Comparison of ENCODE assay signal across 25 cellular contexts in the genomic region with DNA sequence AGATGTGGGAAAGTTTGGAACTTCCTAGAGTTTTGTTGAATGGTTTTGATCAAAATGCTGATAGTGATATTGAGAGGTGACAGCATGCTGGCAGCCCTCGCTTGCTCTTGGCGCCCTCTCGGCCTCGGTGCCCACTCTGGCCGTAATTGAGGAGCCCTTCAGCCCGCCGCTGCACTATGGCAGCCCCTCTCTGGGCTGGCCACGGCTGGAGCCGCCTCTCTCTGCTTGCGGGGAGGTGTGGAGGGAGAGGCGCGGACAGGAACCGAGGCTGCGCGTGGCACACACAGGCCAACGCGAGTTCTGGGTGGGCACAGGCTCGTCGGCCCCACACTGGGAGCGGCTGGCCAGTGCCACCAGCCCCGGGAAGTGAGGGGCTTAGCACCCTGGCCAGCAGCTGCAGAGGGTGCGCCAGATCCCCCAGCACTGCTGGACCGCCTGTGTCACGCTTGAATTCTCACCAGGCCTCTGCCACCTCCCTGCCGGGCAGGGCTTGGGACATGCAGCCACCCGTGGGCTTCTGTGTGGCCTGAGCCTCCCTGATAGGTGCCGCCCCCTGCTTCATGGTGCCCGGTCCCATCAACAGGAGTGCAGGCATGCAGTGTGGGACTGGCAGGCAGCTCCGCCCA.
"Had no signal": no experiment of that assay in that cellular context is flagged by ENCODE, and none has a peak within 500 bp of the region (broad histone marks: within the 10 kb centered on the region; RNA-seq: fewer than 3 reads in every experiment).

No MANE protein-coding gene starts in this region.

- H3K9me3 Mint-ChIP-seq: type B pancreatic cell had no signal

- H3K4me1 ChIP-seq: left ventricle myocardium inferior, lower lobe of right lung, parathyroid adenoma, psoas muscle, right lobe of liver, tibial nerve, uterus had no signal

- H3K4me3 ChIP-seq: left ventricle myocardium inferior, lower lobe of right lung, psoas muscle, right lobe of liver, skin epidermis, tibial nerve, uterus had no signal

- DNase-seq: hypothalamus; immature natural killer cell; left ventricle myocardium inferior; lower lobe of right lung; mammary epithelial cell; mesenchymal stem cell; naive thymus-derived CD8-positive, alpha-beta T cell; occipital lobe; psoas muscle; right lobe of liver; stimulated activated CD4-positive, alpha-beta T cell treated with anti-CD3 and anti-CD28 coated beads, Interleukin-12 subunit alpha, Interleukin-12 subunit beta, amount 100 ng/mL, for 4 hours; stimulated activated CD4-positive, alpha-beta T cell treated with anti-CD3 and anti-CD28 coated beads, Interleukin-15, amount 100 ng/mL, for 24 hours; stimulated activated CD4-positive, alpha-beta T cell treated with anti-CD3 and anti-CD28 coated beads, Interleukin-2, amount 100 ng/mL, for 24 hours; stimulated activated CD4-positive, alpha-beta T cell treated with anti-CD3 and anti-CD28 coated beads, Interleukin-4, amount 100 ng/mL, for 1 hour; stimulated activated naive B cell treated with anti-CD40 and anti-IgM and Interleukin-4, amounts not matched to agents 10 μg/mL and 1 μg/mL and 100 μg/mL, for 72 hours; substantia nigra; uterus had no signal

- ATAC-seq: lower lobe of right lung; naive thymus-derived CD8-positive, alpha-beta T cell; psoas muscle; right lobe of liver; stimulated activated naive B cell treated with anti-CD40 and anti-IgM and Interleukin-4, amounts not matched to agents 10 μg/mL and 1 μg/mL and 100 μg/mL, for 72 hours had no signal

- H2AFZ ChIP-seq: parathyroid adenoma had no signal

- H3K9ac ChIP-seq: parathyroid adenoma had no signal

- H3K4me3 Mint-ChIP-seq: immature natural killer cell; naive thymus-derived CD8-positive, alpha-beta T cell; nephron; neural crest cell; stimulated activated naive B cell treated with anti-CD40 and anti-IgM and Interleukin-4, amounts not matched to agents 10 μg/mL and 1 μg/mL and 100 μg/mL, for 72 hours; stimulated activated naive CD8-positive, alpha-beta T cell treated with anti-CD3 and anti-CD28 coated beads, Interleukin-15, Interleukin-2, amounts not matched to agents 100 ng/mL and 50 ng/mL, for 24 hours; type B pancreatic cell had no signal

- H3K9me3 ChIP-seq: lower lobe of right lung, neutrophil, psoas muscle, right lobe of liver, uterus had no signal

- H3K27me3 ChIP-seq: neutrophil, right lobe of liver, tibial nerve, uterus had no signal

- H3K27ac Mint-ChIP-seq: immature natural killer cell; naive thymus-derived CD8-positive, alpha-beta T cell; nephron; stimulated activated naive B cell treated with anti-CD40 and anti-IgM and Interleukin-4, amounts not matched to agents 10 μg/mL and 1 μg/mL and 100 μg/mL, for 72 hours; stimulated activated naive CD8-positive, alpha-beta T cell treated with anti-CD3 and anti-CD28 coated beads, Interleukin-15, Interleukin-2, amounts not matched to agents 100 ng/mL and 50 ng/mL, for 24 hours; type B pancreatic cell had no signal

- H3K36me3 ChIP-seq: left ventricle myocardium inferior, lower lobe of right lung, neutrophil, right lobe of liver, tibial nerve, uterus had no signal

- H3K27me3 Mint-ChIP-seq: naive thymus-derived CD8-positive, alpha-beta T cell; stimulated activated naive B cell treated with anti-CD40 and anti-IgM and Interleukin-4, amounts not matched to agents 10 μg/mL and 1 μg/mL and 100 μg/mL, for 72 hours; stimulated activated naive CD8-positive, alpha-beta T cell treated with anti-CD3 and anti-CD28 coated beads, Interleukin-15, Interleukin-2, amounts not matched to agents 100 ng/mL and 50 ng/mL, for 24 hours; type B pancreatic cell had no signal

- H3K4me1 Mint-ChIP-seq: immature natural killer cell; nephron; neural crest cell; stimulated activated naive B cell treated with anti-CD40 and anti-IgM and Interleukin-4, amounts not matched to agents 10 μg/mL and 1 μg/mL and 100 μg/mL, for 72 hours had no signal

- H3K27ac ChIP-seq: left ventricle myocardium inferior, lower lobe of right lung, neutrophil, parathyroid adenoma, psoas muscle, right lobe of liver, skin epidermis, tibial nerve, uterus had no signal

- H3K36me3 Mint-ChIP-seq: naive thymus-derived CD8-positive, alpha-beta T cell; stimulated activated naive B cell treated with anti-CD40 and anti-IgM and Interleukin-4, amounts not matched to agents 10 μg/mL and 1 μg/mL and 100 μg/mL, for 72 hours; type B pancreatic cell had no signal
